Comparison of ENCODE assay signal across 1 cellular context in the genomic region with DNA sequence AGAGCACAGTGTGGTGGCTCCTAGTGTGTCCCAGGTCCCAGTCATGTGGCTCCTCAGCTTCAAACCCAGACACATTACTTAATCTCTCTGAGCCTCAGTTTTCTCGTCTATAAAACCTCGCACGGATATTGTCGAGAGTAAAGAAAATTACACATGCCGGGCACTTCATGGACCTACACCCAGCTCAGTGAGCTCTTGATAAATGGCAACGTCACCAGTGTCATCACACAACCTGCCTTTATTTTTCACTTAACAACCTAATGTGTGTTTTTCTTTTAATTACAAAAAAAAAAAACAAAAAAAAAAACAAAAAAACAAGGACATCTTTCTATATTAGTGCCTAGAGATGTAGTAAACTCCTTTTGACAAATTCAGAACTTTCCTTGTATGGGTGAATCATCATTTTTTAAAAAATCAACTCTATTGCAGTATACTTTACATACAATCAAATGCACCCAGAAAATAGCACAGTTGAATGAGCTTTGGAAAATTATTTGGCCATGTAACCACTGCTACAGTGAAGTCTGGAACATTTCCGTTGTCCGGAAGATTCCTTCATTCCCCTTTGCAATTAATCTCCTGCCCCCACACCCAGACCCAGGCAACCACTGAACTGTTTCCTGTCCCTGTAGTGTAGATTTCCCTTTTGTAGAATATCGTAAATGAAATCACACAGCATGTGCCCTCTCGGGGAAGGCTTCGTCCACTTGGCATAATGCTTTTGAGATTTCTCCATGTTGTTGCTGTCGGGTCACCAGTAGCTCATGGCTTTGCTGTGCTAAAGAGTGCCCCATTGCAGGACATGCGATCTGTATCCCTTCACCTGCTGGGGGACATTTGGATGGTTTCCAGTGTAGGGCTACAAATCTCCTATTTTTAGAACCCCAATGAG.
TF ChIP-seq lines count a peak whose summit lies in the region.

No MANE protein-coding gene starts in this region.

TF ChIP-seq in K562, 482 proteins besides CTCF, POLR2A, EP300 and RAD21 (continued from another document and continues in another):
- TF ChIP-seq, protein P1, sequence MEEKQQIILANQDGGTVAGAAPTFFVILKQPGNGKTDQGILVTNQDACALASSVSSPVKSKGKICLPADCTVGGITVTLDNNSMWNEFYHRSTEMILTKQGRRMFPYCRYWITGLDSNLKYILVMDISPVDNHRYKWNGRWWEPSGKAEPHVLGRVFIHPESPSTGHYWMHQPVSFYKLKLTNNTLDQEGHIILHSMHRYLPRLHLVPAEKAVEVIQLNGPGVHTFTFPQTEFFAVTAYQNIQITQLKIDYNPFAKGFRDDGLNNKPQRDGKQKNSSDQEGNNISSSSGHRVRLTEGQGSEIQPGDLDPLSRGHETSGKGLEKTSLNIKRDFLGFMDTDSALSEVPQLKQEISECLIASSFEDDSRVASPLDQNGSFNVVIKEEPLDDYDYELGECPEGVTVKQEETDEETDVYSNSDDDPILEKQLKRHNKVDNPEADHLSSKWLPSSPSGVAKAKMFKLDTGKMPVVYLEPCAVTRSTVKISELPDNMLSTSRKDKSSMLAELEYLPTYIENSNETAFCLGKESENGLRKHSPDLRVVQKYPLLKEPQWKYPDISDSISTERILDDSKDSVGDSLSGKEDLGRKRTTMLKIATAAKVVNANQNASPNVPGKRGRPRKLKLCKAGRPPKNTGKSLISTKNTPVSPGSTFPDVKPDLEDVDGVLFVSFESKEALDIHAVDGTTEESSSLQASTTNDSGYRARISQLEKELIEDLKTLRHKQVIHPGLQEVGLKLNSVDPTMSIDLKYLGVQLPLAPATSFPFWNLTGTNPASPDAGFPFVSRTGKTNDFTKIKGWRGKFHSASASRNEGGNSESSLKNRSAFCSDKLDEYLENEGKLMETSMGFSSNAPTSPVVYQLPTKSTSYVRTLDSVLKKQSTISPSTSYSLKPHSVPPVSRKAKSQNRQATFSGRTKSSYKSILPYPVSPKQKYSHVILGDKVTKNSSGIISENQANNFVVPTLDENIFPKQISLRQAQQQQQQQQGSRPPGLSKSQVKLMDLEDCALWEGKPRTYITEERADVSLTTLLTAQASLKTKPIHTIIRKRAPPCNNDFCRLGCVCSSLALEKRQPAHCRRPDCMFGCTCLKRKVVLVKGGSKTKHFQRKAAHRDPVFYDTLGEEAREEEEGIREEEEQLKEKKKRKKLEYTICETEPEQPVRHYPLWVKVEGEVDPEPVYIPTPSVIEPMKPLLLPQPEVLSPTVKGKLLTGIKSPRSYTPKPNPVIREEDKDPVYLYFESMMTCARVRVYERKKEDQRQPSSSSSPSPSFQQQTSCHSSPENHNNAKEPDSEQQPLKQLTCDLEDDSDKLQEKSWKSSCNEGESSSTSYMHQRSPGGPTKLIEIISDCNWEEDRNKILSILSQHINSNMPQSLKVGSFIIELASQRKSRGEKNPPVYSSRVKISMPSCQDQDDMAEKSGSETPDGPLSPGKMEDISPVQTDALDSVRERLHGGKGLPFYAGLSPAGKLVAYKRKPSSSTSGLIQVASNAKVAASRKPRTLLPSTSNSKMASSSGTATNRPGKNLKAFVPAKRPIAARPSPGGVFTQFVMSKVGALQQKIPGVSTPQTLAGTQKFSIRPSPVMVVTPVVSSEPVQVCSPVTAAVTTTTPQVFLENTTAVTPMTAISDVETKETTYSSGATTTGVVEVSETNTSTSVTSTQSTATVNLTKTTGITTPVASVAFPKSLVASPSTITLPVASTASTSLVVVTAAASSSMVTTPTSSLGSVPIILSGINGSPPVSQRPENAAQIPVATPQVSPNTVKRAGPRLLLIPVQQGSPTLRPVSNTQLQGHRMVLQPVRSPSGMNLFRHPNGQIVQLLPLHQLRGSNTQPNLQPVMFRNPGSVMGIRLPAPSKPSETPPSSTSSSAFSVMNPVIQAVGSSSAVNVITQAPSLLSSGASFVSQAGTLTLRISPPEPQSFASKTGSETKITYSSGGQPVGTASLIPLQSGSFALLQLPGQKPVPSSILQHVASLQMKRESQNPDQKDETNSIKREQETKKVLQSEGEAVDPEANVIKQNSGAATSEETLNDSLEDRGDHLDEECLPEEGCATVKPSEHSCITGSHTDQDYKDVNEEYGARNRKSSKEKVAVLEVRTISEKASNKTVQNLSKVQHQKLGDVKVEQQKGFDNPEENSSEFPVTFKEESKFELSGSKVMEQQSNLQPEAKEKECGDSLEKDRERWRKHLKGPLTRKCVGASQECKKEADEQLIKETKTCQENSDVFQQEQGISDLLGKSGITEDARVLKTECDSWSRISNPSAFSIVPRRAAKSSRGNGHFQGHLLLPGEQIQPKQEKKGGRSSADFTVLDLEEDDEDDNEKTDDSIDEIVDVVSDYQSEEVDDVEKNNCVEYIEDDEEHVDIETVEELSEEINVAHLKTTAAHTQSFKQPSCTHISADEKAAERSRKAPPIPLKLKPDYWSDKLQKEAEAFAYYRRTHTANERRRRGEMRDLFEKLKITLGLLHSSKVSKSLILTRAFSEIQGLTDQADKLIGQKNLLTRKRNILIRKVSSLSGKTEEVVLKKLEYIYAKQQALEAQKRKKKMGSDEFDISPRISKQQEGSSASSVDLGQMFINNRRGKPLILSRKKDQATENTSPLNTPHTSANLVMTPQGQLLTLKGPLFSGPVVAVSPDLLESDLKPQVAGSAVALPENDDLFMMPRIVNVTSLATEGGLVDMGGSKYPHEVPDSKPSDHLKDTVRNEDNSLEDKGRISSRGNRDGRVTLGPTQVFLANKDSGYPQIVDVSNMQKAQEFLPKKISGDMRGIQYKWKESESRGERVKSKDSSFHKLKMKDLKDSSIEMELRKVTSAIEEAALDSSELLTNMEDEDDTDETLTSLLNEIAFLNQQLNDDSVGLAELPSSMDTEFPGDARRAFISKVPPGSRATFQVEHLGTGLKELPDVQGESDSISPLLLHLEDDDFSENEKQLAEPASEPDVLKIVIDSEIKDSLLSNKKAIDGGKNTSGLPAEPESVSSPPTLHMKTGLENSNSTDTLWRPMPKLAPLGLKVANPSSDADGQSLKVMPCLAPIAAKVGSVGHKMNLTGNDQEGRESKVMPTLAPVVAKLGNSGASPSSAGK (IDR thresholded peaks at IDR 0.05): peak; percentile 73
- no peak for TF ChIP-seq NR2C2 (CRISPR knock-in tag; IDR thresholded peaks at IDR 0.05)
- TF ChIP-seq NR2C2 (tag; IDR thresholded peaks at IDR 0.05): peak; percentile 42; the same call in 1 of the 2 replicates
- peak; percentile 40; the same call in 1 of the 2 replicates for TF ChIP-seq CXXC5 (CRISPR knock-in tag; IDR thresholded peaks at IDR 0.05)
- TF ChIP-seq NCOR1 (IDR thresholded peaks at IDR 0.05): peak; percentile 59
- TF ChIP-seq ZNF76 (CRISPR knock-in tag; IDR thresholded peaks at IDR 0.05; ENCODE audit: borderline replicate concordance): 0 out of 2 replicates have a peak, but pooled peaks have one; percentile 24
- TF ChIP-seq TAL1 (IDR thresholded peaks at IDR 0.05): peak; percentile 64
- peak; percentile 69 for TF ChIP-seq ZNF316 (IDR thresholded peaks at IDR 0.05)
- peak; percentile 93 for TF ChIP-seq ETV1 (tag; conservative IDR thresholded peaks at IDR 0.05; ENCODE audit: low read depth)
- TF ChIP-seq TEAD4 (IDR thresholded peaks at IDR 0.05; ENCODE audit: low read length): peak; percentile 66
- TF ChIP-seq TEAD4 (CRISPR knock-in tag; IDR thresholded peaks at IDR 0.05; ENCODE audit: borderline replicate concordance): no peak
- TF ChIP-seq KLF16 (IDR thresholded peaks at IDR 0.05): peak; percentile 9; the same call in 1 of the 2 replicates
- no peak for TF ChIP-seq ASH1L (IDR thresholded peaks at IDR 0.05; ENCODE audit: borderline replicate concordance, low read depth, partially characterized antibody)
- peak; percentile 27; the same call in 1 of the 2 replicates for TF ChIP-seq DMBX1 (CRISPR knock-in tag; IDR thresholded peaks at IDR 0.05; ENCODE audit: borderline replicate concordance)
- 0 out of 2 replicates have a peak, but pooled peaks have one; percentile 38 for TF ChIP-seq ZBTB17 (CRISPR knock-in tag; IDR thresholded peaks at IDR 0.05)
- TF ChIP-seq ZNF239 (CRISPR knock-in tag; IDR thresholded peaks at IDR 0.05): 0 out of 2 replicates have a peak, but pooled peaks have one; percentile 25
- peak; percentile 66; the same call in 1 of the 2 replicates for TF ChIP-seq CREB3 (tag; conservative IDR thresholded peaks at IDR 0.05; ENCODE audit: low read depth)
- TF ChIP-seq EGR1 (conservative IDR thresholded peaks at IDR 0.05): 0 out of 2 replicates have a peak, but pooled peaks have one; percentile 22
- TF ChIP-seq SMAD4 (CRISPR knock-in tag; conservative IDR thresholded peaks at IDR 0.05): peak; percentile 96
- peak; percentile 71 for TF ChIP-seq CBFA2T3 (IDR thresholded peaks at IDR 0.05)
- peak; percentile 6; the same call in 1 of the 2 replicates for TF ChIP-seq ARID1B (IDR thresholded peaks at IDR 0.05)
- TF ChIP-seq EHMT2 (IDR thresholded peaks at IDR 0.05): 0 out of 2 replicates have a peak, but pooled peaks have one; percentile 34
- TF ChIP-seq SFPQ (IDR thresholded peaks at IDR 0.05; ENCODE audit: low read depth, low read length): no peak
- TF ChIP-seq TRIM24 (IDR thresholded peaks at IDR 0.05): 0 out of 4 replicates have a peak, but pooled peaks of 1 of the 2 experiments have one; percentile 21
- TF ChIP-seq ZNF695 (CRISPR knock-in tag; IDR thresholded peaks at IDR 0.05): 0 out of 2 replicates have a peak, but pooled peaks have one; percentile 6
- TF ChIP-seq MAFG (tag; conservative IDR thresholded peaks at IDR 0.05): peak; percentile 37; the same call in 1 of the 2 replicates
- TF ChIP-seq BHLHE40 (IDR thresholded peaks at IDR 0.05; ENCODE audit: low read length): 0 out of 2 replicates have a peak, but pooled peaks have one; percentile 9
- TF ChIP-seq, protein P2, sequence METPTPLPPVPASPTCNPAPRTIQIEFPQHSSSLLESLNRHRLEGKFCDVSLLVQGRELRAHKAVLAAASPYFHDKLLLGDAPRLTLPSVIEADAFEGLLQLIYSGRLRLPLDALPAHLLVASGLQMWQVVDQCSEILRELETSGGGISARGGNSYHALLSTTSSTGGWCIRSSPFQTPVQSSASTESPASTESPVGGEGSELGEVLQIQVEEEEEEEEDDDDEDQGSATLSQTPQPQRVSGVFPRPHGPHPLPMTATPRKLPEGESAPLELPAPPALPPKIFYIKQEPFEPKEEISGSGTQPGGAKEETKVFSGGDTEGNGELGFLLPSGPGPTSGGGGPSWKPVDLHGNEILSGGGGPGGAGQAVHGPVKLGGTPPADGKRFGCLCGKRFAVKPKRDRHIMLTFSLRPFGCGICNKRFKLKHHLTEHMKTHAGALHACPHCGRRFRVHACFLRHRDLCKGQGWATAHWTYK (CRISPR knock-in tag; IDR thresholded peaks at IDR 0.05): peak; percentile 65; the same call in 1 of the 2 replicates
- no peak for TF ChIP-seq PRPF4 (IDR thresholded peaks at IDR 0.05; ENCODE audit: insufficient read depth, low read depth, low read length, poor library complexity, severe bottlenecking)
- peak; percentile 33 for TF ChIP-seq TCF3 (CRISPR knock-in tag; IDR thresholded peaks at IDR 0.05)
- peak; percentile 32 for TF ChIP-seq MEIS2 (IDR thresholded peaks at IDR 0.05; ENCODE audit: partially characterized antibody)
- TF ChIP-seq NFIC (IDR thresholded peaks at IDR 0.05): peak; percentile 61
- no peak for TF ChIP-seq PYGO2 (tag; IDR thresholded peaks at IDR 0.05)
- TF ChIP-seq ATF4 (CRISPR knock-in tag; IDR thresholded peaks at IDR 0.05): 0 out of 2 replicates have a peak, but pooled peaks have one; percentile 19
- no peak for TF ChIP-seq LCOR (CRISPR knock-in tag; IDR thresholded peaks at IDR 0.05)
- TF ChIP-seq PHTF2 (CRISPR knock-in tag; IDR thresholded peaks at IDR 0.05): no peak
- no peak for TF ChIP-seq HMG20A (CRISPR knock-in tag; conservative IDR thresholded peaks at IDR 0.05)
- TF ChIP-seq ETV5 (CRISPR knock-in tag; IDR thresholded peaks at IDR 0.05; ENCODE audit: low read depth): peak; percentile 43; the same call in 1 of the 2 replicates
- TF ChIP-seq, protein P3, sequence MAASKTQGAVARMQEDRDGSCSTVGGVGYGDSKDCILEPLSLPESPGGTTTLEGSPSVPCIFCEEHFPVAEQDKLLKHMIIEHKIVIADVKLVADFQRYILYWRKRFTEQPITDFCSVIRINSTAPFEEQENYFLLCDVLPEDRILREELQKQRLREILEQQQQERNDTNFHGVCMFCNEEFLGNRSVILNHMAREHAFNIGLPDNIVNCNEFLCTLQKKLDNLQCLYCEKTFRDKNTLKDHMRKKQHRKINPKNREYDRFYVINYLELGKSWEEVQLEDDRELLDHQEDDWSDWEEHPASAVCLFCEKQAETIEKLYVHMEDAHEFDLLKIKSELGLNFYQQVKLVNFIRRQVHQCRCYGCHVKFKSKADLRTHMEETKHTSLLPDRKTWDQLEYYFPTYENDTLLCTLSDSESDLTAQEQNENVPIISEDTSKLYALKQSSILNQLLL (CRISPR knock-in tag; IDR thresholded peaks at IDR 0.05; ENCODE audit: borderline replicate concordance): no peak
- TF ChIP-seq KLF10 (CRISPR knock-in tag; IDR thresholded peaks at IDR 0.05): no peak
- 0 out of 2 replicates have a peak, but pooled peaks have one; percentile 60 for TF ChIP-seq ZNF583 (CRISPR knock-in tag; IDR thresholded peaks at IDR 0.05)
- TF ChIP-seq CBFA2T2 (conservative IDR thresholded peaks at IDR 0.05): peak; percentile 29; the same call in 1 of the 2 replicates
- no peak for TF ChIP-seq NR4A1 (CRISPR knock-in tag; IDR thresholded peaks at IDR 0.05)
- 0 out of 2 replicates have a peak, but pooled peaks have one; percentile 39 for TF ChIP-seq NR4A1 (tag; IDR thresholded peaks at IDR 0.05)
- TF ChIP-seq TBL1XR1 (IDR thresholded peaks at IDR 0.05; ENCODE audit: low read length in 2 of 2): 0 out of 4 replicates have a peak, but pooled peaks of 1 of the 2 experiments have one; percentile 55
